ENCODE assay signal across 1 cellular context in genomic region chr2:240954436-240955305, GRCh38.
TF ChIP-seq lines count a peak whose summit lies in the region.

No MANE protein-coding gene starts in this region.

TF ChIP-seq in HEK293, 187 proteins besides CTCF, POLR2A, EP300 and RAD21:
- no peak for TF ChIP-seq ZNF544 (tag by site-specific recombination; IDR thresholded peaks at IDR 0.05)
- TF ChIP-seq ZNF449 (tag by site-specific recombination; IDR thresholded peaks at IDR 0.05): 0 out of 2 replicates have a peak, but pooled peaks have one; percentile 48
